In the genomic region with DNA sequence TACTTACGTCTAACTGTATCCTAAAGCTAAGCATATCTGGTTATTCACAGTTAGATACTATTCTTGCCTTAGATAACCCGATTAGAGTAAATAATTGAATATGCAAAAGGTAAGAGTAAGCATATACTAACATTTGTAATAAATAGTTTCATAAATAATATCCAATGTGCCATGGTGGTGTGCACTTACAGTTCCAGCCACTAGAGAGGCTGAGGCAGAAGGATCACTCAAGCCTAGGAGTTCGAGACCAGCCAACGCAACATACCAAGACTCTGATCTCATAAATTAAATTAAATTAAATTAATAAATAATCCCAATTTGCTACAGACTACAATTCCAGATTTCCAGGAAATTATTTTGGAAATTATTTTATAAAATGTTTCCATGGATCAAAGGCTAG, we compare ENCODE assay signal across 17 cellular contexts.
"Had no signal": no experiment of that assay in that cellular context is flagged by ENCODE, and none has a peak within 500 bp of the region (broad histone marks: within the 10 kb centered on the region; RNA-seq: fewer than 3 reads in every experiment).

No MANE protein-coding gene starts in this region.

- H3K4me3 Mint-ChIP-seq: activated CD4-positive, alpha-beta T cell treated with anti-CD3 and anti-CD28 coated beads, Interleukin-2, amount 10 ng/mL, durations not matched to agents 7 days and 5 days; activated naive CD4-positive, alpha-beta T cell treated with anti-CD3 and anti-CD28 coated beads, Interleukin-2, amount 10 ng/mL, durations not matched to agents 7 days and 5 days; activated naive CD8-positive, alpha-beta T cell treated with anti-CD3 and anti-CD28 coated beads, Interleukin-2, amount 50 U/mL, for 24 hours; brain; nephron had no signal

- H3K27ac ChIP-seq: left lung, upper lobe of right lung had no signal

- H3K9me3 ChIP-seq: left lung, upper lobe of right lung had no signal

- H3K9me3 Mint-ChIP-seq: activated CD4-positive, alpha-beta T cell treated with anti-CD3 and anti-CD28 coated beads, Interleukin-2, amount 10 ng/mL, durations not matched to agents 7 days and 5 days; activated naive CD4-positive, alpha-beta T cell treated with anti-CD3 and anti-CD28 coated beads, Interleukin-2, amount 10 ng/mL, durations not matched to agents 7 days and 5 days; activated naive CD8-positive, alpha-beta T cell treated with anti-CD3 and anti-CD28 coated beads, Interleukin-2, amount 50 U/mL, for 24 hours; brain; nephron had no signal

- H3K27me3 ChIP-seq: left lung, upper lobe of right lung had no signal

- DNase-seq: activated CD4-positive, alpha-beta T cell treated with anti-CD3 and anti-CD28 coated beads, Interleukin-2, amount 10 ng/mL, durations not matched to agents 7 days and 5 days; activated naive CD4-positive, alpha-beta T cell treated with anti-CD3 and anti-CD28 coated beads, Interleukin-2, amount 10 ng/mL, durations not matched to agents 7 days and 5 days; activated naive CD8-positive, alpha-beta T cell treated with anti-CD3 and anti-CD28 coated beads, Interleukin-2, amount 50 U/mL, for 24 hours; anterior cingulate cortex; caudate nucleus; head of caudate nucleus; midbrain; nucleus accumbens; stimulated activated CD4-positive, alpha-beta T cell treated with anti-CD3 and anti-CD28 coated beads, Interleukin-12 subunit alpha, Interleukin-12 subunit beta, amount 100 ng/mL, for 4 hours; stimulated activated CD4-positive, alpha-beta T cell treated with anti-CD3 and anti-CD28 coated beads, Interleukin-1b, Interleukin-23, amount 100 ng/mL, for 48 hours; stimulated activated CD8-positive, alpha-beta memory T cell treated with anti-CD3 and anti-CD28 coated beads, Interleukin-4, amount 100 ng/mL, for 48 hours; stimulated activated naive CD4-positive, alpha-beta T cell; upper lobe of right lung had no signal

- H3K27me3 Mint-ChIP-seq: activated CD4-positive, alpha-beta T cell treated with anti-CD3 and anti-CD28 coated beads, Interleukin-2, amount 10 ng/mL, durations not matched to agents 7 days and 5 days; activated naive CD4-positive, alpha-beta T cell treated with anti-CD3 and anti-CD28 coated beads, Interleukin-2, amount 10 ng/mL, durations not matched to agents 7 days and 5 days; activated naive CD8-positive, alpha-beta T cell treated with anti-CD3 and anti-CD28 coated beads, Interleukin-2, amount 50 U/mL, for 24 hours had no signal

- ATAC-seq: activated CD4-positive, CD25-positive, alpha-beta regulatory T cell treated with anti-CD3 and anti-CD28 coated beads, Interleukin-2, amount 50 U/mL, for 24 hours; activated naive CD8-positive, alpha-beta T cell treated with anti-CD3 and anti-CD28 coated beads, Interleukin-2, amount 50 U/mL, for 24 hours; left lung; upper lobe of right lung had no signal

- H3K4me3 ChIP-seq: left lung, upper lobe of right lung had no signal

- H3K27ac Mint-ChIP-seq: activated CD4-positive, alpha-beta T cell treated with anti-CD3 and anti-CD28 coated beads, Interleukin-2, amount 10 ng/mL, durations not matched to agents 7 days and 5 days; activated naive CD4-positive, alpha-beta T cell treated with anti-CD3 and anti-CD28 coated beads, Interleukin-2, amount 10 ng/mL, durations not matched to agents 7 days and 5 days; activated naive CD8-positive, alpha-beta T cell treated with anti-CD3 and anti-CD28 coated beads, Interleukin-2, amount 50 U/mL, for 24 hours; nephron had no signal
